ENCODE assay signal across 9 cellular contexts in the genomic region with DNA sequence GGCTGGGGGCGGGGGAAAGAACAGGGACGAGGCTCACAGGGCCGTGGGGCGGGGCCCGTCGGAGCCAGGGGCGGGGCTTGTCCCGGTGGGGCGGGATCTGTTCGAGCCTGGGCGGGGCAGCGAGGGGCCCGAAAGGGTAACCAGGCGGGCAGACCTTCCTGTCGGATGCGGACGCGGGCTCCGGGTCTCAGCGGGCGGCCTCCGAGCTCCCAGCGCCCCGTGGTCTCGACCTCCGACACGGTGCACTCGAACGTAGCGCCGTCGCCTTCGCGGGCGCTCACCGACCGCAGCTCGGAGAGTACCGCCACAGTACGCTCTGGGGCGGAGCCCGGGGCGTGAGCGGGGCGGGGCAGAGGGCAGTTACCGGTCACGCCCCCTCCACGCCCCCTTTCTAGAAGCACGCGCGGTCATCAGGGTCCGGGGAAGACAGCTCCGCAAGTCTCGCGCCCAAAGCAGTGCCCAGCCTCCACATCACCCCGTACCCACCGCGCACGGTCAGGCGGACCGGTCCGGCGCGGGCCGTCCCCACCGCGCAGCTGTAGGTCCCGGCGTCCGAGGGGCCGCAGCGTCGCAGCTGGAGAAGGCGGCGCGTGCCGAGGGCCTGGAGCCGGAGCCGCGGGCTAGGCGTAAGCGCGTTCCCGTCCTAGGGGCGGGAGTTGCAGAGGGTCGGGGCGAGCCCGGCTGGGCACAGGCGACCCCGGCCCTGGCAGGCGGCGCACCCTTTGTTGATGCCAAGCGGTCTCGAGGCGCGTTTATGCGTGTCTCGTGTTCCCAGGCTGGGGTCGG. TPM values are rescaled to one million over a fixed set of nuclear protein-coding genes. Genes with fewer than 3 reads are reported as not detected.
A peak's percentile ranks its signal among the peaks of the same experiment; 100 is the strongest.
DNase-seq lines count a peak whose midpoint lies in the region; ATAC-seq and TF ChIP-seq lines count a peak whose summit lies in the region.
"Had no signal": no experiment of that assay in that cellular context is flagged by ENCODE, and none has a peak within 500 bp of the region (broad histone marks: within the 10 kb centered on the region; RNA-seq: fewer than 3 reads in every experiment).

No MANE protein-coding gene starts in this region.

- no peaks in the 10 kb centered on the region for H3K36me3 ChIP-seq in CD8-positive, alpha-beta T cell (ENCODE audit: insufficient read depth, low read length)

- no peak overlapping the region for H3K27ac ChIP-seq in CD8-positive, alpha-beta T cell (ENCODE audit: low read depth, low read length)

- no peaks in the 10 kb centered on the region for H3K9me3 Mint-ChIP-seq in CD8-positive, alpha-beta T cell
- no peaks in the 10 kb centered on the region for H3K9me3 Mint-ChIP-seq in activated T-helper 2 cell treated with anti-CD3 and anti-CD28 coated beads, Interferon-gamma antibody, Interleukin-2, Interleukin-4, amounts not matched to agents 10 μg/mL and 5 μg/mL and 100 μg/mL, durations not matched to agents 14 hours and 24 hours and 36 hours
- no peaks in the 10 kb centered on the region for H3K9me3 Mint-ChIP-seq in nephron
- H3K9me3 Mint-ChIP-seq in stimulated activated naive B cell treated with anti-CD40 and anti-IgM and Interleukin-4, amounts not matched to agents 10 μg/mL and 1 μg/mL and 100 μg/mL, for 72 hours: no peaks in the 10 kb centered on the region

- peak; percentile 90 for ATAC-seq in CD8-positive, alpha-beta T cell
- ATAC-seq in GM19468 (IDR thresholded peaks at IDR 0.05; ENCODE audit: extremely low read depth, unreplicated experiment): peak; percentile 91
- peak; percentile 51 for ATAC-seq in HG03575 (IDR thresholded peaks at IDR 0.05; ENCODE audit: extremely low read depth, insufficient number of reproducible peaks, low FRiP score, unreplicated experiment)
- peak; percentile 95 to 96 for ATAC-seq in stimulated activated naive B cell treated with anti-CD40 and anti-IgM and Interleukin-4, amounts not matched to agents 10 μg/mL and 1 μg/mL and 100 μg/mL, for 72 hours (replicated peaks)

- H3K4me3 ChIP-seq in CD8-positive, alpha-beta T cell (ENCODE audit: low read depth, low read length): peak overlapping the region; percentile 67
- peak overlapping the region; percentile 71 for H3K4me3 ChIP-seq in fibroblast of the aortic adventitia (ENCODE audit: low read depth, low read length)

- H3K4me1 ChIP-seq in CD8-positive, alpha-beta T cell (ENCODE audit: insufficient read depth, low read length): peaks cover 17% of the 10 kb centered on the region

- intact Hi-C loops in CD8-positive, alpha-beta T cell (cut with DNase I, micrococcal nuclease): loop anchor here (1.0 to 10.0 kb wide), 5 partner anchors 9 to 1148 kb away; a partner anchor contains a TSS
- intact Hi-C loops in activated T-helper 2 cell treated with anti-CD3 and anti-CD28 coated beads, Interferon-gamma antibody, Interleukin-2, Interleukin-4, amounts not matched to agents 10 μg/mL and 5 μg/mL and 100 μg/mL, durations not matched to agents 14 hours and 24 hours and 36 hours (cut with micrococcal nuclease): loop anchor here (1.0 kb wide), 2 partner anchors 9 to 45 kb away; a partner anchor contains a TSS

- POLR2A ChIA-PET in CD8-positive, alpha-beta T cell (lab: Charles Lee): interaction anchor here (1.1 to 1.2 kb wide), 2 partner anchors 28 to 45 kb away, joined by 3 to 7 read pairs; a partner anchor contains a TSS

- no peak for TF ChIP-seq CTCF in CD8-positive, alpha-beta T cell (IDR thresholded peaks at IDR 0.05)
- TF ChIP-seq CTCF in fibroblast of the aortic adventitia (IDR thresholded peaks at IDR 0.05; ENCODE audit: insufficient read depth, low read length): no peak
- TF ChIP-seq CTCF in nephron (IDR thresholded peaks at IDR 0.05; ENCODE audit: unreplicated experiment in 3 of 3): no peak

- no peaks in the 10 kb centered on the region for H3K36me3 Mint-ChIP-seq in CD8-positive, alpha-beta T cell
- H3K36me3 Mint-ChIP-seq in activated T-helper 2 cell treated with anti-CD3 and anti-CD28 coated beads, Interferon-gamma antibody, Interleukin-2, Interleukin-4, amounts not matched to agents 10 μg/mL and 5 μg/mL and 100 μg/mL, durations not matched to agents 14 hours and 24 hours and 36 hours (ENCODE audit: low read depth): no peaks in the 10 kb centered on the region
- H3K36me3 Mint-ChIP-seq in nephron (ENCODE audit: low read depth): peaks cover 12% of the 10 kb centered on the region
- H3K36me3 Mint-ChIP-seq in stimulated activated naive B cell treated with anti-CD40 and anti-IgM and Interleukin-4, amounts not matched to agents 10 μg/mL and 1 μg/mL and 100 μg/mL, for 72 hours: peaks cover 0 to 4% of the 10 kb centered on the region in 2 donors

- peak; percentile 58 to 80 (median 74) for DNase-seq in CD8-positive, alpha-beta T cell
- peak; percentile 75 for DNase-seq in activated T-helper 2 cell treated with anti-CD3 and anti-CD28 coated beads, Interferon-gamma antibody, Interleukin-2, Interleukin-4, amounts not matched to agents 10 μg/mL and 5 μg/mL and 100 μg/mL, durations not matched to agents 14 hours and 24 hours and 36 hours (ENCODE audit: low spot score)
- DNase-seq in fibroblast of the aortic adventitia (ENCODE audit: low read depth): peak; percentile 70
- DNase-seq in stimulated activated naive B cell treated with anti-CD40 and anti-IgM and Interleukin-4, amounts not matched to agents 10 μg/mL and 1 μg/mL and 100 μg/mL, for 72 hours: peak; percentile 68

- peaks cover 12% of the 10 kb centered on the region for H3K4me1 Mint-ChIP-seq in CD8-positive, alpha-beta T cell (ENCODE audit: low read depth)
- H3K4me1 Mint-ChIP-seq in activated T-helper 2 cell treated with anti-CD3 and anti-CD28 coated beads, Interferon-gamma antibody, Interleukin-2, Interleukin-4, amounts not matched to agents 10 μg/mL and 5 μg/mL and 100 μg/mL, durations not matched to agents 14 hours and 24 hours and 36 hours (ENCODE audit: low read depth): peaks cover 2% of the 10 kb centered on the region
- H3K4me1 Mint-ChIP-seq in nephron: peaks cover 5% of the 10 kb centered on the region
- H3K4me1 Mint-ChIP-seq in stimulated activated naive B cell treated with anti-CD40 and anti-IgM and Interleukin-4, amounts not matched to agents 10 μg/mL and 1 μg/mL and 100 μg/mL, for 72 hours: peaks cover 9 to 11% of the 10 kb centered on the region in 2 donors

- H3K27ac Mint-ChIP-seq in CD8-positive, alpha-beta T cell: no peak overlapping the region
- no peak overlapping the region for H3K27ac Mint-ChIP-seq in activated T-helper 2 cell treated with anti-CD3 and anti-CD28 coated beads, Interferon-gamma antibody, Interleukin-2, Interleukin-4, amounts not matched to agents 10 μg/mL and 5 μg/mL and 100 μg/mL, durations not matched to agents 14 hours and 24 hours and 36 hours
- no peak overlapping the region for H3K27ac Mint-ChIP-seq in nephron
- no peak overlapping the region for H3K27ac Mint-ChIP-seq in stimulated activated naive B cell treated with anti-CD40 and anti-IgM and Interleukin-4, amounts not matched to agents 10 μg/mL and 1 μg/mL and 100 μg/mL, for 72 hours

- CTCF ChIA-PET in CD8-positive, alpha-beta T cell (lab: Charles Lee): interaction anchor here (0.9 kb wide), 1 partner anchor 11 kb away, joined by 3 read pairs; no protein-coding TSS in a partner anchor

- H3K27me3 ChIP-seq in CD8-positive, alpha-beta T cell (ENCODE audit: insufficient read depth, low read length): peaks cover 18% of the 10 kb centered on the region

- peak overlapping the region; percentile 79 for H3K4me3 Mint-ChIP-seq in CD8-positive, alpha-beta T cell
- peak overlapping the region; percentile 77 for H3K4me3 Mint-ChIP-seq in activated T-helper 2 cell treated with anti-CD3 and anti-CD28 coated beads, Interferon-gamma antibody, Interleukin-2, Interleukin-4, amounts not matched to agents 10 μg/mL and 5 μg/mL and 100 μg/mL, durations not matched to agents 14 hours and 24 hours and 36 hours (ENCODE audit: low read depth)
- peak overlapping the region; percentile 83 to 89 (median 86) for H3K4me3 Mint-ChIP-seq in nephron
- H3K4me3 Mint-ChIP-seq in stimulated activated naive B cell treated with anti-CD40 and anti-IgM and Interleukin-4, amounts not matched to agents 10 μg/mL and 1 μg/mL and 100 μg/mL, for 72 hours: peak overlapping the region; percentile 75 to 79

- H3K9me3 ChIP-seq in CD8-positive, alpha-beta T cell (ENCODE audit: low read length): no peaks in the 10 kb centered on the region

- H3K27me3 Mint-ChIP-seq in CD8-positive, alpha-beta T cell (ENCODE audit: low read depth): peaks cover 49% of the 10 kb centered on the region
- peaks cover 19% of the 10 kb centered on the region for H3K27me3 Mint-ChIP-seq in activated T-helper 2 cell treated with anti-CD3 and anti-CD28 coated beads, Interferon-gamma antibody, Interleukin-2, Interleukin-4, amounts not matched to agents 10 μg/mL and 5 μg/mL and 100 μg/mL, durations not matched to agents 14 hours and 24 hours and 36 hours (ENCODE audit: low read depth)
- peaks cover 14% of the 10 kb centered on the region for H3K27me3 Mint-ChIP-seq in nephron (ENCODE audit: low read depth)
- peaks cover 64 to 89% of the 10 kb centered on the region in 2 donors for H3K27me3 Mint-ChIP-seq in stimulated activated naive B cell treated with anti-CD40 and anti-IgM and Interleukin-4, amounts not matched to agents 10 μg/mL and 1 μg/mL and 100 μg/mL, for 72 hours

RNA-seq across cellular contexts. Expression of a gene that starts 8.7 kb away (rescaled TPM):
- under 1 TPM; 0.31 to 0.46 TPM for total RNA-seq in CD8-positive, alpha-beta T cell
- 1.8 TPM for polyA plus RNA-seq in PFSK-1 (2012; ENCODE audit: insufficient read length, low read depth)
- 3.8 and 4.9 TPM in 2 replicates for total RNA-seq in activated T-helper 2 cell treated with anti-CD3 and anti-CD28 coated beads, Interferon-gamma antibody, Interleukin-2, Interleukin-4, amounts not matched to agents 10 μg/mL and 5 μg/mL and 100 μg/mL, durations not matched to agents 14 hours and 24 hours and 36 hours
- total RNA-seq in fibroblast of the aortic adventitia (ENCODE audit: low replicate concordance): 1.1 and 2.8 TPM in 2 replicates

RNA-seq across cellular contexts. Expression of a gene that starts 9.0 kb away (rescaled TPM):
- total RNA-seq in CD8-positive, alpha-beta T cell: 1 to 10 TPM; 5.2 to 6.2 TPM
- 27.0 TPM for polyA plus RNA-seq in PFSK-1 (2012; ENCODE audit: insufficient read length, low read depth)
- 40.2 and 41.9 TPM in 2 replicates for total RNA-seq in activated T-helper 2 cell treated with anti-CD3 and anti-CD28 coated beads, Interferon-gamma antibody, Interleukin-2, Interleukin-4, amounts not matched to agents 10 μg/mL and 5 μg/mL and 100 μg/mL, durations not matched to agents 14 hours and 24 hours and 36 hours
- total RNA-seq in fibroblast of the aortic adventitia (ENCODE audit: low replicate concordance): 62.4 and 271 TPM in 2 replicates

RNA-seq across cellular contexts. Expression of a gene that starts 18.8 kb away (rescaled TPM):
- under 1 TPM in 1 of 2 experiments, not detected in 1; 0.35 TPM for total RNA-seq in CD8-positive, alpha-beta T cell
- 42.5 TPM for polyA plus RNA-seq in PFSK-1 (2012; ENCODE audit: insufficient read length, low read depth)
- 0.37 and 0.59 TPM in 2 replicates for total RNA-seq in activated T-helper 2 cell treated with anti-CD3 and anti-CD28 coated beads, Interferon-gamma antibody, Interleukin-2, Interleukin-4, amounts not matched to agents 10 μg/mL and 5 μg/mL and 100 μg/mL, durations not matched to agents 14 hours and 24 hours and 36 hours
- total RNA-seq in fibroblast of the aortic adventitia (ENCODE audit: low replicate concordance): 39.2 and 90.4 TPM in 2 replicates

RNA-seq across cellular contexts. Expression of a gene that starts 19.5 kb away (rescaled TPM):
- total RNA-seq in CD8-positive, alpha-beta T cell: not detected
- polyA plus RNA-seq in PFSK-1 (2012; ENCODE audit: insufficient read length, low read depth): 0.34 TPM
- total RNA-seq in activated T-helper 2 cell treated with anti-CD3 and anti-CD28 coated beads, Interferon-gamma antibody, Interleukin-2, Interleukin-4, amounts not matched to agents 10 μg/mL and 5 μg/mL and 100 μg/mL, durations not matched to agents 14 hours and 24 hours and 36 hours: not detected in 2 replicates
- 0.18 and 2.0 TPM in 2 replicates for total RNA-seq in fibroblast of the aortic adventitia (ENCODE audit: low replicate concordance)
- total RNA-seq: T-helper 1 cell treated with Interleukin-12 subunit alpha and Interleukin-12 subunit beta and Interleukin-4 antibody, amounts not matched to agents 30 ng/mL and 1 ng/mL, for 36 hours had no signal

RNA-seq across cellular contexts. Expression of a gene that starts 38.3 kb away (rescaled TPM):
- total RNA-seq in CD8-positive, alpha-beta T cell: under 1 TPM in 1 of 2 experiments, not detected in 1; 0.14 TPM
- 0.16 TPM for polyA plus RNA-seq in PFSK-1 (2012; ENCODE audit: insufficient read length, low read depth)
- total RNA-seq in activated T-helper 2 cell treated with anti-CD3 and anti-CD28 coated beads, Interferon-gamma antibody, Interleukin-2, Interleukin-4, amounts not matched to agents 10 μg/mL and 5 μg/mL and 100 μg/mL, durations not matched to agents 14 hours and 24 hours and 36 hours: not detected in 2 replicates
- total RNA-seq in fibroblast of the aortic adventitia (ENCODE audit: low replicate concordance): not detected in 2 replicates
- total RNA-seq: T-helper 1 cell treated with Interleukin-12 subunit alpha and Interleukin-12 subunit beta and Interleukin-4 antibody, amounts not matched to agents 30 ng/mL and 1 ng/mL, for 36 hours had no signal

Comparison
In these comparisons a context has a peak if more than half of its experiments do, and no peak if none do; other contexts are left out.
1. RNA of a gene that starts 18.8 kb away (total RNA-seq): 39.2 to 90.4 TPM in fibroblast of the aortic adventitia; 0.37 to 0.59 TPM in activated T-helper 2 cell treated with anti-CD3 and anti-CD28 coated beads, Interferon-gamma antibody, Interleukin-2, Interleukin-4, amounts not matched to agents 10 μg/mL and 5 μg/mL and 100 μg/mL, durations not matched to agents 14 hours and 24 hours and 36 hours and 0.35 TPM in CD8-positive, alpha-beta T cell; every median in the first group is over 10 times any median in the second.
2. Peak in every context shown above with its lines, with median percentiles within 50 percentile points of each other: ATAC-seq, DNase-seq and H3K4me3 Mint-ChIP-seq.